8 cellular contexts compared by ENCODE assay signal in the genomic region with DNA sequence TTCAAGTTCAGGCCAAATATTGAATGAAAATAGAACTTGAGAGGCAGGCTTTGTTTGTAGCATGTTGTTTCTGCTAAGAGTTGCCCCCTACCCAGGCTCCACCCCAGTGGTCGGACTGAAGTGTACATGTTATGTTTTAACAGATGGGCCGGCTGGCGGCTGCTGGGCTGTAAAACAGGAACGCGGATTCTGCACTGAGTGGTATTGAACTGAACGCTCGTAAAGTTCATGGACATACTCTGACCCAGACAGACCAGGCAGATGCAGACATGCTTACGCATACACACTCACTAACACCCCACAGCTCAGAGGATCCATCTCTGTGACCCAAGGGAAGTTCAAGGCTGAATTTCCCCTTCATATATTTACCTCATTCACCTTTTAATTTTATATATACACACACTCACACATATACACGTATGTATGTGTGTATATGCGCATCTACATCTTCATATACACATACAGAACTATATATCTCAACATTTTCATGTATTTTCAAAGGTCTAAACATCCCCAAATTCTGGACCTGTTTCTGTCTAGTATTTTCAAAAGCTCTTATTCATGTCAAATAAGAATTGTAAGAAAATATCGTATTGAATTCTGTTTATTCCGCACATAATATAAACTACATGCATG. TPM values are rescaled to one million over a fixed set of nuclear protein-coding genes. Genes with fewer than 3 reads are reported as not detected.
DNase-seq lines count a peak whose midpoint lies in the region; ATAC-seq and TF ChIP-seq lines count a peak whose summit lies in the region.

No MANE protein-coding gene starts in this region.

- H3K9me3 ChIP-seq in CD4-positive, alpha-beta memory T cell (ENCODE audit: control insufficient read depth in 1 of 2, low read length in 2 of 2) = no peaks in the 10 kb centered on the region
- no peaks in the 10 kb centered on the region for H3K9me3 ChIP-seq in iPS-18a (ENCODE audit: control insufficient read depth, low read depth, low read length)
- H3K9me3 ChIP-seq in stomach smooth muscle (ENCODE audit: control insufficient read depth in 2 of 2, low read length in 2 of 2) = no peaks in the 10 kb centered on the region

- POLR2A ChIA-PET in CD4-positive, alpha-beta memory T cell (lab: Charles Lee; ENCODE audit: partially characterized antibody) = interaction anchor here (0.6 to 3.5 kb wide), 5 partner anchors 44 to 251 kb away, joined by 3 to 22 read pairs (median 3); a partner anchor contains a TSS
- POLR2A ChIA-PET in WTC11 (lab: Charles Lee) = interaction anchor here (0.5 kb wide), 1 partner anchor 159 kb away, joined by 6 read pairs; no protein-coding TSS in a partner anchor

- H3K27me3 Mint-ChIP-seq in CD4-positive, alpha-beta memory T cell = peaks cover 0 to 17% of the 10 kb centered on the region in 2 donors
- peaks cover 37% of the 10 kb centered on the region for H3K27me3 Mint-ChIP-seq in WTC11 (ENCODE audit: low read depth)

- H3K27ac Mint-ChIP-seq in CD4-positive, alpha-beta memory T cell = peak overlapping the region in 2 of 7 donors; percentile 23 to 81
- no peak overlapping the region for H3K27ac Mint-ChIP-seq in WTC11

- DNase-seq in CD4-positive, alpha-beta memory T cell = no peak
- DNase-seq in HuH-7.5 (ENCODE audit: low spot score) (peak; percentile 10), WTC11 (ENCODE audit: low spot score) (no peak)

- no peaks in the 10 kb centered on the region for H3K27me3 ChIP-seq in CD4-positive, alpha-beta memory T cell (ENCODE audit: insufficient read depth, low read length)
- H3K27me3 ChIP-seq in iPS-18a (ENCODE audit: control insufficient read depth, insufficient read depth, low read length) = peaks cover 39% of the 10 kb centered on the region
- peaks cover 3 to 6% of the 10 kb centered on the region in 2 donors for H3K27me3 ChIP-seq in stomach smooth muscle (ENCODE audit: control insufficient read depth in 1 of 2, insufficient read depth in 2 of 2, low read length in 2 of 2)

- H3K4me3 ChIP-seq in CD4-positive, alpha-beta memory T cell (ENCODE audit: low read length in 2 of 2) = peak overlapping the region in 1 of 2 donors; percentile 51
- H3K4me3 ChIP-seq in iPS-18a (ENCODE audit: low read length) (peak overlapping the region; percentile 88), stomach smooth muscle (ENCODE audit: low read length in 2 of 2) (peak overlapping the region; percentile 80 to 87)

- H3K4me1 Mint-ChIP-seq in CD4-positive, alpha-beta memory T cell = peaks cover 5 to 17% (median 7%) of the 10 kb centered on the region in 4 donors
- H3K4me1 Mint-ChIP-seq in WTC11 = peaks cover 43% of the 10 kb centered on the region

- no peak overlapping the region for H3K9ac ChIP-seq in iPS-18a (ENCODE audit: low read length)
- H3K9ac ChIP-seq in stomach smooth muscle (ENCODE audit: low read length in 2 of 2) = no peak overlapping the region

- TF ChIP-seq CTCF in WTC11 (IDR thresholded peaks at IDR 0.05) = no peak

- no peak for ATAC-seq in WTC11
- ATAC-seq in HG03342 (IDR thresholded peaks at IDR 0.05; ENCODE audit: unreplicated experiment) = no peak
- no peak for ATAC-seq in GM19023 (IDR thresholded peaks at IDR 0.05; ENCODE audit: unreplicated experiment)
- no peak for ATAC-seq in HG02623 (IDR thresholded peaks at IDR 0.05; ENCODE audit: unreplicated experiment)

- CTCF ChIA-PET in CD4-positive, alpha-beta memory T cell (lab: Charles Lee; ENCODE audit: partially characterized antibody) = interaction anchor here (1.0 to 1.1 kb wide), 2 partner anchors 20 to 46 kb away, joined by 3 read pairs; no protein-coding TSS in a partner anchor
- CTCF ChIA-PET in WTC11 (lab: Charles Lee) = interaction anchor here (0.6 to 1.3 kb wide), 6 partner anchors 12 to 370 kb away, joined by 3 to 4 read pairs (median 3); no protein-coding TSS in a partner anchor

- H3K36me3 Mint-ChIP-seq in CD4-positive, alpha-beta memory T cell = no peaks in the 10 kb centered on the region
- H3K36me3 Mint-ChIP-seq in WTC11 = no peaks in the 10 kb centered on the region

- H3K9me3 Mint-ChIP-seq in CD4-positive, alpha-beta memory T cell = no peaks in the 10 kb centered on the region
- 0 out of 2 replicates have a peak, but pooled peaks cover 4% of the 10 kb centered on the region for H3K9me3 Mint-ChIP-seq in WTC11

- intact Hi-C loops in CD4-positive, alpha-beta memory T cell (cut with micrococcal nuclease) = loop anchor here (1.0 to 5.0 kb wide), 2 partner anchors 352 to 488 kb away; a partner anchor contains a TSS

- H3K36me3 ChIP-seq in CD4-positive, alpha-beta memory T cell (ENCODE audit: insufficient read depth, low read length) = no peaks in the 10 kb centered on the region
- H3K36me3 ChIP-seq in iPS-18a (ENCODE audit: control insufficient read depth, low read depth, low read length) (no peaks in the 10 kb centered on the region), stomach smooth muscle (ENCODE audit: control insufficient read depth in 2 of 2, insufficient read depth in 2 of 2, low read length in 2 of 2) (no peaks in the 10 kb centered on the region)

- H3K4me3 Mint-ChIP-seq in CD4-positive, alpha-beta memory T cell = peak overlapping the region; percentile 89 to 94 (median 90)
- peak overlapping the region; percentile 81 for H3K4me3 Mint-ChIP-seq in WTC11

- peaks cover 16% of the 10 kb centered on the region for H3K4me1 ChIP-seq in CD4-positive, alpha-beta memory T cell (ENCODE audit: insufficient read depth, low read length)
- peaks cover 16% of the 10 kb centered on the region for H3K4me1 ChIP-seq in iPS-18a (ENCODE audit: control insufficient read depth, low read depth, low read length)
- peaks cover 4% of the 10 kb centered on the region for H3K4me1 ChIP-seq in stomach smooth muscle (ENCODE audit: control insufficient read depth, insufficient read depth, low read length)

- no peak overlapping the region for H3K27ac ChIP-seq in CD4-positive, alpha-beta memory T cell (ENCODE audit: low read depth, low read length)
- no peak overlapping the region for H3K27ac ChIP-seq in iPS-18a (ENCODE audit: low read length)
- no peak overlapping the region for H3K27ac ChIP-seq in stomach smooth muscle (ENCODE audit: low read length)

TF ChIP-seq in WTC11, 78 proteins besides CTCF, POLR2A, EP300 and RAD21 (continues in another document):
- TF ChIP-seq RORB (CRISPR knock-in tag; IDR thresholded peaks at IDR 0.05) (no peak), NR3C1 (CRISPR knock-in tag; conservative IDR thresholded peaks at IDR 0.05; ENCODE audit: low read depth) (no peak), RELA (CRISPR knock-in tag; IDR thresholded peaks at IDR 0.05; ENCODE audit: borderline replicate concordance) (no peak), FOXP1 (CRISPR knock-in tag; IDR thresholded peaks at IDR 0.05; ENCODE audit: borderline replicate concordance) (no peak), SMAD3 (CRISPR knock-in tag; IDR thresholded peaks at IDR 0.05; ENCODE audit: borderline replicate concordance) (no peak), ELF4 (CRISPR knock-in tag; IDR thresholded peaks at IDR 0.05; ENCODE audit: low read depth) (no peak), CREB1 (CRISPR knock-in tag; IDR thresholded peaks at IDR 0.05) (no peak), NR1H2 (CRISPR knock-in tag; IDR thresholded peaks at IDR 0.05) (no peak), SMAD4 (CRISPR knock-in tag; IDR thresholded peaks at IDR 0.05) (no peak)
- TF ChIP-seq, protein P1, sequence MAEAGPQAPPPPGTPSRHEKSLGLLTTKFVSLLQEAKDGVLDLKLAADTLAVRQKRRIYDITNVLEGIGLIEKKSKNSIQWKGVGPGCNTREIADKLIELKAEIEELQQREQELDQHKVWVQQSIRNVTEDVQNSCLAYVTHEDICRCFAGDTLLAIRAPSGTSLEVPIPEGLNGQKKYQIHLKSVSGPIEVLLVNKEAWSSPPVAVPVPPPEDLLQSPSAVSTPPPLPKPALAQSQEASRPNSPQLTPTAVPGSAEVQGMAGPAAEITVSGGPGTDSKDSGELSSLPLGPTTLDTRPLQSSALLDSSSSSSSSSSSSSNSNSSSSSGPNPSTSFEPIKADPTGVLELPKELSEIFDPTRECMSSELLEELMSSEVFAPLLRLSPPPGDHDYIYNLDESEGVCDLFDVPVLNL (CRISPR knock-in tag; IDR thresholded peaks at IDR 0.05; ENCODE audit: borderline replicate concordance, low read depth) = no peak
- TF ChIP-seq, protein P2, sequence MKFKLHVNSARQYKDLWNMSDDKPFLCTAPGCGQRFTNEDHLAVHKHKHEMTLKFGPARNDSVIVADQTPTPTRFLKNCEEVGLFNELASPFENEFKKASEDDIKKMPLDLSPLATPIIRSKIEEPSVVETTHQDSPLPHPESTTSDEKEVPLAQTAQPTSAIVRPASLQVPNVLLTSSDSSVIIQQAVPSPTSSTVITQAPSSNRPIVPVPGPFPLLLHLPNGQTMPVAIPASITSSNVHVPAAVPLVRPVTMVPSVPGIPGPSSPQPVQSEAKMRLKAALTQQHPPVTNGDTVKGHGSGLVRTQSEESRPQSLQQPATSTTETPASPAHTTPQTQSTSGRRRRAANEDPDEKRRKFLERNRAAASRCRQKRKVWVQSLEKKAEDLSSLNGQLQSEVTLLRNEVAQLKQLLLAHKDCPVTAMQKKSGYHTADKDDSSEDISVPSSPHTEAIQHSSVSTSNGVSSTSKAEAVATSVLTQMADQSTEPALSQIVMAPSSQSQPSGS (CRISPR knock-in tag; IDR thresholded peaks at IDR 0.05; ENCODE audit: borderline replicate concordance, low read depth) = no peak
- TF ChIP-seq, protein P3, sequence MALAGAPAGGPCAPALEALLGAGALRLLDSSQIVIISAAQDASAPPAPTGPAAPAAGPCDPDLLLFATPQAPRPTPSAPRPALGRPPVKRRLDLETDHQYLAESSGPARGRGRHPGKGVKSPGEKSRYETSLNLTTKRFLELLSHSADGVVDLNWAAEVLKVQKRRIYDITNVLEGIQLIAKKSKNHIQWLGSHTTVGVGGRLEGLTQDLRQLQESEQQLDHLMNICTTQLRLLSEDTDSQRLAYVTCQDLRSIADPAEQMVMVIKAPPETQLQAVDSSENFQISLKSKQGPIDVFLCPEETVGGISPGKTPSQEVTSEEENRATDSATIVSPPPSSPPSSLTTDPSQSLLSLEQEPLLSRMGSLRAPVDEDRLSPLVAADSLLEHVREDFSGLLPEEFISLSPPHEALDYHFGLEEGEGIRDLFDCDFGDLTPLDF (CRISPR knock-in tag; IDR thresholded peaks at IDR 0.05) = no peak

RNA-seq across cellular contexts. Expression of a gene that starts 1.4 kb away (rescaled TPM):
- total RNA-seq in CD4-positive, alpha-beta memory T cell = 1 to 10 TPM; 3.2 to 3.3 TPM
- polyA plus RNA-seq in CD4-positive, alpha-beta memory T cell = 1 to 10 TPM; 5.5 to 7.5 TPM
- 11.1 to 16.1 TPM (median 13.5 TPM) in 3 replicates for total RNA-seq in WTC11 (2021)

RNA-seq across cellular contexts. Expression of a gene that starts 44.4 kb away (rescaled TPM):
- total RNA-seq in CD4-positive, alpha-beta memory T cell = 10 to 100 TPM; 13.1 to 17.9 TPM
- 1 to 10 TPM; 3.4 to 9.5 TPM for polyA plus RNA-seq in CD4-positive, alpha-beta memory T cell
- 3.1 to 4.1 TPM (median 3.4 TPM) in 3 replicates for total RNA-seq in WTC11 (2021)
